ENCODE assay signal across 8 cellular contexts in the genomic region with DNA sequence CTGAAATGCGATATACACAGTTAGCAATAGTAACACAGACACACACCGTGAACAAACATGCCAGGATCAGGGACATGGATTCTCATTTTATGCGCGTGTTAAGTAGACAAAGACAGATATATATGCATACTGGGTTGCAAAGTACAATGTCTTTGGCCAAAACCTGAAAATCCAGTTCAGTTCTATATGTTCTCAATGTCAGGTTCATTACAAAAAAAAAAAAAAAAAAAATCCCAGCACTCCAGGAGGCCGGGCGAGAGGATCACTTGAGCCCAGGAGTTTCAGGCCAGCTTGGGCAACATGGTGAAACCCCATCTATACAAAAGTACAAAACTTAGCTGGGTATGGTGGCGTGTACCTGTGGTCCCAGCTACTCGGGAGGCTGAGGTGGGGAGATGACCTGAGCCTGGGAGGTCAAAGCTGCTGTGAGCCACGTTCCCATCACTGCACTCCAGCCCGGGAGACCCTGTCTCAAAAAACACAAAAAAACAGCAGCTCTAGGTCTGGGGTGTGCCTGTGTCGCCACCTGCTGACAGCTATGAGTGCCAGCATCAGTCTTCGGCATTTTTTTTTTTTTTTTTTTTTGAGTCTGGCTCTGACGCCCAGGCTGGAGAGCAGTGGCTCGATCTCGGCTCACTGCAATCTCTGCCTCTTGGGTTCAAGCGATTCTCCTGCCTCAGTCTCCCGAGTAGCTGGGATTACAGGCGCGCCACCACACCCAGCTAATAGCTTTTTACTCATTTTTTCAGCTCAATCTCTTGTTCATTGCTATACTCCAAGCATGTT. TPM values are rescaled to one million over a fixed set of nuclear protein-coding genes. Genes with fewer than 3 reads are reported as not detected.
DNase-seq lines count a peak whose midpoint lies in the region; ATAC-seq and TF ChIP-seq lines count a peak whose summit lies in the region.

No MANE protein-coding gene starts in this region.

- TF ChIP-seq POLR2A in sigmoid colon (IDR thresholded peaks at IDR 0.05): no peak

- DNase-seq in DMS53 (lab: John Stamatoyannopoulos, UW) (peak; percentile 83), SHP77 (lab: John Stamatoyannopoulos, UW) (peak; percentile 29 to 65), adipocyte (ENCODE audit: low read depth) (peak; percentile 85), right atrium auricular region (ENCODE audit: low spot score) (no peak), sigmoid colon (peak; percentile 77), SKM-1 (lab: John Stamatoyannopoulos, UW; ENCODE audit: unreplicated experiment) (no peak)

- H3K9me3 ChIP-seq in adipocyte (ENCODE audit: control insufficient read depth, low read length) (no peaks in the 10 kb centered on the region), right atrium auricular region (no peaks in the 10 kb centered on the region), sigmoid colon (no peaks in the 10 kb centered on the region)

- H3K4me1 ChIP-seq in adipocyte (ENCODE audit: control insufficient read depth, insufficient read depth, low read length) (peaks cover 14% of the 10 kb centered on the region), right atrium auricular region (peaks cover 0 to 34% of the 10 kb centered on the region in 2 donors), sigmoid colon (peaks cover 0 to 34% (median 29%) of the 10 kb centered on the region in 4 donors)

- no peak for TF ChIP-seq EP300 in sigmoid colon (IDR thresholded peaks at IDR 0.05)

- H3K27me3 ChIP-seq in adipocyte (replicated peaks; ENCODE audit: control insufficient read depth, insufficient read depth, low read length) (no peaks in the 10 kb centered on the region), right atrium auricular region (no peaks in the 10 kb centered on the region), sigmoid colon (no peaks in the 10 kb centered on the region)

- WGBS in sigmoid colon, 2 donors: 15 to 36% methylated on average over 19 of the region's 19 CpGs

- ATAC-seq in HG02763 (IDR thresholded peaks at IDR 0.05; ENCODE audit: unreplicated experiment): no peak

- peaks cover 77% of the 10 kb centered on the region for H3K36me3 ChIP-seq in adipocyte (ENCODE audit: control insufficient read depth, insufficient read depth, low read length, severe bottlenecking)
- H3K36me3 ChIP-seq in right atrium auricular region: peaks cover 42% of the 10 kb centered on the region
- H3K36me3 ChIP-seq in sigmoid colon: peaks cover 5 to 67% (median 34%) of the 10 kb centered on the region in 4 donors

- TF ChIP-seq CTCF in LNCAP (IDR thresholded peaks at IDR 0.05): peak; percentile 53
- TF ChIP-seq CTCF in right atrium auricular region (IDR thresholded peaks at IDR 0.05): peak; percentile 75 to 87
- peak; percentile 72 to 86 (median 78) for TF ChIP-seq CTCF in sigmoid colon (IDR thresholded peaks at IDR 0.05)

- H3K9ac ChIP-seq in adipocyte (ENCODE audit: low read length): peak overlapping the region; percentile 34

- intact Hi-C loops in sigmoid colon (cut with DNase I): loop anchor here (1.0 kb wide), 1 partner anchor 83 kb away; no protein-coding TSS in a partner anchor

- H3K27ac ChIP-seq in right atrium auricular region (peak overlapping the region; percentile 82 to 93), sigmoid colon (peak overlapping the region; percentile 60 to 79 (median 69))

- H3K4me3 ChIP-seq in adipocyte (ENCODE audit: low read length) (no peak overlapping the region), right atrium auricular region (no peak overlapping the region), sigmoid colon (no peak overlapping the region)

RNA-seq across cellular contexts. Expression of a gene that starts 10.3 kb away (rescaled TPM):
- total RNA-seq in right atrium auricular region (100 to 1,000 TPM in 1 of 2 donors, 10 to 100 TPM in 1; 61.0 to 103 TPM), sigmoid colon (10 to 100 TPM; 52.4 to 84.3 (median 73.0) TPM)
- 100 to 1,000 TPM; 139 to 167 (median 163) TPM for polyA plus RNA-seq in sigmoid colon

RNA-seq across cellular contexts. Expression of a gene that starts 20.4 kb away (rescaled TPM):
- 10 to 100 TPM; 59.1 to 76.5 TPM for total RNA-seq in right atrium auricular region
- 10 to 100 TPM; 33.9 to 55.7 (median 36.7) TPM for total RNA-seq in sigmoid colon
- 10 to 100 TPM; 11.4 to 35.6 (median 20.3) TPM for polyA plus RNA-seq in sigmoid colon

RNA-seq across cellular contexts. Expression of a gene that starts 52.0 kb away (rescaled TPM):
- total RNA-seq in right atrium auricular region: 10 to 100 TPM; 21.2 to 42.6 TPM
- 10 to 100 TPM; 21.8 to 28.8 (median 24.8) TPM for total RNA-seq in sigmoid colon
- 100 to 1,000 TPM in 1 of 3 donors, 10 to 100 TPM in 2; 24.7 to 122 (median 30.6) TPM for polyA plus RNA-seq in sigmoid colon

Comparison
In these comparisons a context has a peak if more than half of its experiments do, and no peak if none do; other contexts are left out.
1. DNase-seq: peak in DMS53 (single experiment), SHP77 (2 of 2), adipocyte (single experiment) and sigmoid colon (single experiment); none in right atrium auricular region (single experiment) and SKM-1 (single experiment).
2. Peak in every context shown above with its lines, with median percentiles within 50 percentile points of each other: CTCF ChIP-seq.